ENCODE assay signal across 29 cellular contexts in the genomic region with DNA sequence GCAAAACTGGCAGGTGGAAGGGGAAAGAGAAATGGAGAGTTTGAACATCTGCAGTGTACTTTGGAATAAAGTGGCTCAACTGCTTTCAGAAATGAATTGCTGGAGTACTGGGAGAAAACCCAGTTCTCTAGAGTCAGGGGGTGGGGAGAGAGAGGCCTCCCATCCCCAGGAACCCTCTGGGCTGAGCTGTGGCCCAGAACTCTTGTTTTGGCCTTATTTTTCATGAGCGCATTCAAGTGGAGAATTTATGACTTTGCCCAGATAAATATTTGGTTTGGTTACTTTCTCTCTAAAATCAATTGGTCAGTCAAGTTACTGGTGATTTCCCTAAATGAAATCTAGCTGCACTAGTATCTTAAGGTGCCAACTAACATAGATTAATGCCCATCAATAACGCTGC.
"Had no signal": no experiment of that assay in that cellular context is flagged by ENCODE, and none has a peak within 500 bp of the region (broad histone marks: within the 10 kb centered on the region; RNA-seq: fewer than 3 reads in every experiment).

No MANE protein-coding gene starts in this region.

- H3K36me3 Mint-ChIP-seq: activated naive CD4-positive, alpha-beta T cell treated with anti-CD3 and anti-CD28 coated beads, Interleukin-2, amount 50 U/mL, for 72 hours; natural killer cell treated with Interleukin-12 subunit alpha and Interleukin-12 subunit beta and Interleukin-15 and Interleukin-18, amount 100 ng/mL, for 72 hours had no signal

- H3K4me3 Mint-ChIP-seq: activated CD4-positive, alpha-beta memory T cell treated with anti-CD3 and anti-CD28 coated beads, Interleukin-2, amount 10 ng/mL, durations not matched to agents 7 days and 5 days; activated CD4-positive, alpha-beta T cell treated with anti-CD3 and anti-CD28 coated beads, Interleukin-2, amount 10 ng/mL, durations not matched to agents 7 days and 5 days; activated T-cell treated with anti-CD3 and anti-CD28 coated beads, Interleukin-2, amount 50 U/mL, for 24 hours; brain; effector memory CD8-positive, alpha-beta T cell; natural killer cell treated with Interleukin-12 subunit alpha and Interleukin-12 subunit beta and Interleukin-15 and Interleukin-18, amount 100 ng/mL, for 72 hours; stimulated activated naive B cell treated with anti-CD40 and anti-IgM and Interleukin-4, amounts not matched to agents 10 μg/mL and 1 μg/mL and 100 μg/mL, for 72 hours; WTC11 had no signal

- ATAC-seq: activated naive CD4-positive, alpha-beta T cell treated with anti-CD3 and anti-CD28 coated beads, Interleukin-2, amount 50 U/mL, for 72 hours; effector memory CD8-positive, alpha-beta T cell; heart right ventricle; lower lobe of right lung; natural killer cell treated with Interleukin-12 subunit alpha and Interleukin-12 subunit beta and Interleukin-15 and Interleukin-18, amount 100 ng/mL, for 72 hours; psoas muscle; stimulated activated naive B cell treated with anti-CD40 and anti-IgM and Interleukin-4, amounts not matched to agents 10 μg/mL and 1 μg/mL and 100 μg/mL, for 72 hours; WTC11 had no signal

- H3K9me3 Mint-ChIP-seq: activated CD4-positive, alpha-beta memory T cell treated with anti-CD3 and anti-CD28 coated beads, Interleukin-2, amount 10 ng/mL, durations not matched to agents 7 days and 5 days; activated CD4-positive, alpha-beta T cell treated with anti-CD3 and anti-CD28 coated beads, Interleukin-2, amount 10 ng/mL, durations not matched to agents 7 days and 5 days; activated naive CD4-positive, alpha-beta T cell treated with anti-CD3 and anti-CD28 coated beads, Interleukin-2, amount 50 U/mL, for 72 hours; activated T-cell treated with anti-CD3 and anti-CD28 coated beads, Interleukin-2, amount 50 U/mL, for 24 hours; activated T-helper 2 cell treated with anti-CD3 and anti-CD28 coated beads, Interferon-gamma antibody, Interleukin-2, Interleukin-4, amounts not matched to agents 10 μg/mL and 5 μg/mL and 100 μg/mL, durations not matched to agents 14 hours and 24 hours and 36 hours; brain; effector memory CD8-positive, alpha-beta T cell; natural killer cell treated with Interleukin-12 subunit alpha and Interleukin-12 subunit beta and Interleukin-15 and Interleukin-18, amount 100 ng/mL, for 72 hours; stimulated activated naive B cell treated with anti-CD40 and anti-IgM and Interleukin-4, amounts not matched to agents 10 μg/mL and 1 μg/mL and 100 μg/mL, for 72 hours; WTC11 had no signal

- H3K27ac ChIP-seq: cardiac muscle cell, heart right ventricle, lower lobe of right lung, pancreas, psoas muscle, stomach, suprapubic skin had no signal

- H3K27ac Mint-ChIP-seq: activated CD4-positive, alpha-beta memory T cell treated with anti-CD3 and anti-CD28 coated beads, Interleukin-2, amount 10 ng/mL, durations not matched to agents 7 days and 5 days; activated CD4-positive, alpha-beta T cell treated with anti-CD3 and anti-CD28 coated beads, Interleukin-2, amount 10 ng/mL, durations not matched to agents 7 days and 5 days; activated naive CD4-positive, alpha-beta T cell treated with anti-CD3 and anti-CD28 coated beads, Interleukin-2, amount 50 U/mL, for 72 hours; activated T-cell treated with anti-CD3 and anti-CD28 coated beads, Interleukin-2, amount 50 U/mL, for 24 hours; activated T-helper 2 cell treated with anti-CD3 and anti-CD28 coated beads, Interferon-gamma antibody, Interleukin-2, Interleukin-4, amounts not matched to agents 10 μg/mL and 5 μg/mL and 100 μg/mL, durations not matched to agents 14 hours and 24 hours and 36 hours; brain; effector memory CD8-positive, alpha-beta T cell; natural killer cell treated with Interleukin-12 subunit alpha and Interleukin-12 subunit beta and Interleukin-15 and Interleukin-18, amount 100 ng/mL, for 72 hours; stimulated activated naive B cell treated with anti-CD40 and anti-IgM and Interleukin-4, amounts not matched to agents 10 μg/mL and 1 μg/mL and 100 μg/mL, for 72 hours; WTC11 had no signal

- H3K36me3 ChIP-seq: cardiac muscle cell, pancreas had no signal

- H3K4me1 ChIP-seq: psoas muscle had no signal

- H3K9me3 ChIP-seq: heart right ventricle, lower lobe of right lung, pancreas, psoas muscle, stomach, suprapubic skin, tibial artery had no signal

- DNase-seq: activated CD4-positive, alpha-beta memory T cell treated with anti-CD3 and anti-CD28 coated beads, Interleukin-2, amount 10 ng/mL, durations not matched to agents 7 days and 5 days; activated CD4-positive, alpha-beta T cell treated with anti-CD3 and anti-CD28 coated beads for 1 hour; activated CD4-positive, alpha-beta T cell treated with anti-CD3 and anti-CD28 coated beads, Interleukin-2, amount 10 ng/mL, durations not matched to agents 7 days and 5 days; activated CD8-positive, alpha-beta memory T cell treated with anti-CD3 and anti-CD28 coated beads, Interleukin-2, amount 50 U/mL, for 48 hours; activated naive CD4-positive, alpha-beta T cell; activated T-cell treated with anti-CD3 and anti-CD28 coated beads, Interleukin-2, amount 50 U/mL, for 24 hours; anterior cingulate cortex; cerebellar nuclear complex; cortex of kidney; effector memory CD8-positive, alpha-beta T cell; foreskin fibroblast; heart right ventricle; lower lobe of right lung; mesenchymal stem cell; pancreas; psoas muscle; stimulated activated CD4-positive, alpha-beta T cell treated with anti-CD3 and anti-CD28 coated beads, Interleukin-15, amount 100 ng/mL, for 24 hours; stimulated activated CD4-positive, alpha-beta T cell treated with anti-CD3 and anti-CD28 coated beads, Interleukin-2, amount 100 ng/mL, for 24 hours; stimulated activated naive B cell treated with anti-CD40 and anti-IgM and Interleukin-4, amounts not matched to agents 10 μg/mL and 1 μg/mL and 100 μg/mL, for 72 hours; stomach; T-helper 2 cell; tibial artery had no signal

- H3K27me3 Mint-ChIP-seq: activated CD4-positive, alpha-beta memory T cell treated with anti-CD3 and anti-CD28 coated beads, Interleukin-2, amount 10 ng/mL, durations not matched to agents 7 days and 5 days; activated CD4-positive, alpha-beta T cell treated with anti-CD3 and anti-CD28 coated beads, Interleukin-2, amount 10 ng/mL, durations not matched to agents 7 days and 5 days; activated T-cell treated with anti-CD3 and anti-CD28 coated beads, Interleukin-2, amount 50 U/mL, for 24 hours; brain; effector memory CD8-positive, alpha-beta T cell; natural killer cell treated with Interleukin-12 subunit alpha and Interleukin-12 subunit beta and Interleukin-15 and Interleukin-18, amount 100 ng/mL, for 72 hours; stimulated activated naive B cell treated with anti-CD40 and anti-IgM and Interleukin-4, amounts not matched to agents 10 μg/mL and 1 μg/mL and 100 μg/mL, for 72 hours had no signal

- H3K27me3 ChIP-seq: cardiac muscle cell, heart right ventricle, pancreas, stomach, suprapubic skin, tibial artery had no signal

- H3K4me3 ChIP-seq: cardiac muscle cell, heart right ventricle, lower lobe of right lung, pancreas, psoas muscle, stomach, suprapubic skin, tibial artery had no signal
